8 cellular contexts compared by ENCODE assay signal in genomic region chr2:164840930-164841718, GRCh38. TPM values are rescaled to one million over a fixed set of nuclear protein-coding genes. Genes with fewer than 3 reads are reported as not detected.
DNase-seq lines count a peak whose midpoint lies in the region; ATAC-seq and TF ChIP-seq lines count a peak whose summit lies in the region.

No MANE protein-coding gene starts in this region.

- 0 to 1% methylated on average over 54 to 90 of the region's 90 CpGs for WGBS in esophagus, 2 donors
- 0 to 1% methylated on average over 59 to 68 of the region's 90 CpGs for WGBS in tibial nerve, 2 donors

- H3K27ac ChIP-seq in ACC112 (ENCODE audit: low read depth, low read length) = peak overlapping the region; percentile 37; the same call in 1 of the 2 replicates
- H3K27ac ChIP-seq in esophagus (ENCODE audit: low read depth in 2 of 2, low read length in 1 of 2) = peak overlapping the region; percentile 95 to 99
- H3K27ac ChIP-seq in tibial nerve = peak overlapping the region; percentile 82 to 98 (median 96)

- H3K36me3 ChIP-seq in ACC112 (ENCODE audit: insufficient read depth, low read length) (no peaks in the 10 kb centered on the region), esophagus (ENCODE audit: control insufficient read depth in 2 of 2, insufficient read depth in 2 of 2, low read length in 1 of 2) (peaks cover 0 to 2% of the 10 kb centered on the region in 2 donors), mucosa of descending colon (ENCODE audit: low read depth) (no peaks in the 10 kb centered on the region), tibial nerve (no peaks in the 10 kb centered on the region)

- H2AFZ ChIP-seq in ACC112 (ENCODE audit: low read length, unreplicated experiment) = peak overlapping the region; percentile 87

- DNase-seq in GM12865 (ENCODE audit: low read depth) (peak; percentile 39), NCI-H1436 treated with DMSO at 0.1 percent for 48 hours (lab: John Stamatoyannopoulos, UW) (peak; percentile 46), mucosa of descending colon (peak; percentile 78 to 86 (median 85)), tibial nerve (ENCODE audit: low spot score in 2 of 2) (peak in 1 of 2 donors; percentile 38)

- peak; percentile 10 to 14 for TF ChIP-seq POLR2A in tibial nerve (IDR thresholded peaks at IDR 0.05)

- H3K4me1 ChIP-seq in ACC112 (ENCODE audit: control insufficient read depth, insufficient read depth, low read length, unreplicated experiment) (peaks cover 17% of the 10 kb centered on the region), esophagus (ENCODE audit: control insufficient read depth in 2 of 2, insufficient read depth in 2 of 2, low read length in 1 of 2) (peaks cover 0 to 3% of the 10 kb centered on the region in 2 donors), mucosa of descending colon (ENCODE audit: low read depth) (peaks cover 9% of the 10 kb centered on the region), tibial nerve (peaks cover 0 to 42% (median 14%) of the 10 kb centered on the region in 4 donors)

- peaks cover 15% of the 10 kb centered on the region for H3K79me2 ChIP-seq in ACC112 (ENCODE audit: control insufficient read depth, insufficient read depth, low read length, unreplicated experiment)

- H3K9me3 ChIP-seq in esophagus (ENCODE audit: control insufficient read depth in 2 of 2, insufficient read depth in 1 of 2, low read depth in 1 of 2, low read length in 1 of 2) (no peaks in the 10 kb centered on the region), mucosa of descending colon (no peaks in the 10 kb centered on the region), tibial nerve (no peaks in the 10 kb centered on the region)

- TF ChIP-seq CTCF in GM12865 (IDR thresholded peaks at IDR 0.05; ENCODE audit: insufficient read depth, low read depth, low read length, missing control alignments) (no peak), mucosa of descending colon (IDR thresholded peaks at IDR 0.05) (no peak), tibial nerve (IDR thresholded peaks at IDR 0.05) (peak in 4 of 5 experiments; percentile 9 to 19 (median 16))

- no peaks in the 10 kb centered on the region for H3K27me3 ChIP-seq in ACC112 (ENCODE audit: insufficient read depth, low read length)
- no peaks in the 10 kb centered on the region for H3K27me3 ChIP-seq in esophagus (ENCODE audit: control insufficient read depth in 1 of 2, insufficient read depth in 2 of 2, low read length in 2 of 2)
- H3K27me3 ChIP-seq in tibial nerve = no peaks in the 10 kb centered on the region

- TF ChIP-seq EP300 in tibial nerve (IDR thresholded peaks at IDR 0.05) = no peak

- intact Hi-C loops in mucosa of descending colon (cut with DNase I, micrococcal nuclease) = loop anchor here in 1 of 2 donors (5.0 to 10.0 kb wide), 2 partner anchors 71 to 96 kb away; no protein-coding TSS in a partner anchor

- peak; percentile 46 for ATAC-seq in HG02763 (IDR thresholded peaks at IDR 0.05; ENCODE audit: unreplicated experiment)
- ATAC-seq in activated CD4-positive, CD25-positive, alpha-beta regulatory T cell treated with anti-CD3 and anti-CD28 coated beads, Interleukin-2, amount 50 U/mL, for 24 hours = peak; percentile 58 to 71
- peak; percentile 86 for ATAC-seq in mucosa of descending colon

- H3K4me3 ChIP-seq in ACC112 (ENCODE audit: low read depth, low read length) = peak overlapping the region; percentile 88
- H3K4me3 ChIP-seq in GM12865 (ENCODE audit: low read depth, low read length) = peak overlapping the region; percentile 58
- H3K4me3 ChIP-seq in esophagus (ENCODE audit: low read depth in 1 of 2, low read length in 2 of 2) = peak overlapping the region; percentile 77 to 97
- H3K4me3 ChIP-seq in mucosa of descending colon = peak overlapping the region; percentile 46
- H3K4me3 ChIP-seq in tibial nerve = peak overlapping the region; percentile 71 to 90 (median 87)

RNA-seq across cellular contexts. Expression of gene COBLL1, which starts 0.5 kb away (rescaled TPM):
- polyA plus RNA-seq in esophagus = 10 to 100 TPM; 18.0 to 27.9 TPM
- total RNA-seq in mucosa of descending colon = 10 to 100 TPM; 19.5 to 30.0 (median 26.1) TPM
- 100 to 1,000 TPM; 117 to 190 (median 146) TPM for total RNA-seq in tibial nerve

Comparison
In these comparisons a context has a peak if more than half of its experiments do, and no peak if none do; other contexts are left out.
1. H3K27ac ChIP-seq: peak in every context shown above with its lines; median percentile 97 in esophagus; 96 in tibial nerve; 37 in ACC112.
2. CTCF ChIP-seq: peak in tibial nerve (4 of 5); none in GM12865 (single experiment) and mucosa of descending colon (single experiment).
3. Peak in every context shown above with its lines, with median percentiles within 50 percentile points of each other: H3K4me3 ChIP-seq and ATAC-seq.